In the genomic region with DNA sequence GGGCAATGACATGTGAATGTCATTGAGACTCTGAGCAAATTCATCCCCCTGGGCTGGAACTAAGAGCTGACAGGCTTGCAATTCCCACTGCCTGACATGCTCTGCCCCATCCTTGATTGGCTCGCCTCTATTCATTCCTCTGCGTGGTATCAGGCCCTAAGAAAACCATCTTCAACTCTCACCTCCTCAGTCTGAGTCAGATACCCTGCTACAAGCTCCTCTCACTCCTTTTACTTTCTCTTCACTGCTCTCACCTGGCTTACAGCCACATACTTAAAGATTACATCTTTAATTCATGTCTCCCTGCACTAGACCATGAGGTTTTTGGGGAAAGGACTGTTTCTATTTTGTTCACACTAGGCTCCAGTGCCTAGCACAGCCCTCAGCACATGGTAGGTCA, we compare ENCODE assay signal across 22 cellular contexts.
"Had no signal": no experiment of that assay in that cellular context is flagged by ENCODE, and none has a peak within 500 bp of the region (broad histone marks: within the 10 kb centered on the region; RNA-seq: fewer than 3 reads in every experiment).

No MANE protein-coding gene starts in this region.

- ATAC-seq: activated CD4-positive, CD25-positive, alpha-beta regulatory T cell treated with anti-CD3 and anti-CD28 coated beads, Interleukin-2, amount 50 U/mL, for 24 hours; heart right ventricle; left lobe of liver; naive thymus-derived CD4-positive, alpha-beta T cell had no signal

- H3K27me3 ChIP-seq: heart right ventricle, neural progenitor cell, right atrium auricular region, testis, upper lobe of left lung had no signal

- H3K27ac Mint-ChIP-seq: activated CD4-positive, alpha-beta memory T cell treated with anti-CD3 and anti-CD28 coated beads, Interleukin-2, amount 10 ng/mL, durations not matched to agents 7 days and 5 days; activated CD4-positive, alpha-beta T cell treated with anti-CD3 and anti-CD28 coated beads, Interleukin-2, amount 10 ng/mL, durations not matched to agents 24 days and 14 days; dendritic cell treated with granulocyte-macrophage colony-stimulating factor and Interleukin-4, amounts not matched to agents 40 ng/mL and 50 ng/mL, for 4 days; naive thymus-derived CD4-positive, alpha-beta T cell; neural progenitor cell had no signal

- H2AFZ ChIP-seq: neural progenitor cell had no signal

- H3K27me3 Mint-ChIP-seq: brain; dendritic cell treated with granulocyte-macrophage colony-stimulating factor and Interleukin-4, amounts not matched to agents 40 ng/mL and 50 ng/mL, for 4 days had no signal

- H3K9ac ChIP-seq: neural progenitor cell had no signal

- H3K4me1 Mint-ChIP-seq: activated CD4-positive, alpha-beta memory T cell treated with anti-CD3 and anti-CD28 coated beads, Interleukin-2, amount 10 ng/mL, durations not matched to agents 7 days and 5 days; activated CD4-positive, alpha-beta T cell treated with anti-CD3 and anti-CD28 coated beads, Interleukin-2, amount 10 ng/mL, durations not matched to agents 24 days and 14 days; naive thymus-derived CD4-positive, alpha-beta T cell; neural progenitor cell had no signal

- H3K4me3 Mint-ChIP-seq: activated CD4-positive, alpha-beta memory T cell treated with anti-CD3 and anti-CD28 coated beads, Interleukin-2, amount 10 ng/mL, durations not matched to agents 7 days and 5 days; activated CD4-positive, alpha-beta T cell treated with anti-CD3 and anti-CD28 coated beads, Interleukin-2, amount 10 ng/mL, durations not matched to agents 24 days and 14 days; dendritic cell treated with granulocyte-macrophage colony-stimulating factor and Interleukin-4, amounts not matched to agents 40 ng/mL and 50 ng/mL, for 4 days; naive thymus-derived CD4-positive, alpha-beta T cell; neural progenitor cell had no signal

- DNase-seq: activated CD4-positive, alpha-beta memory T cell treated with anti-CD3 and anti-CD28 coated beads, Interleukin-2, amount 10 ng/mL, durations not matched to agents 7 days and 5 days; activated CD4-positive, alpha-beta T cell treated with anti-CD3 and anti-CD28 coated beads, Interleukin-2, amount 10 ng/mL, durations not matched to agents 24 days and 14 days; activated effector memory CD4-positive, alpha-beta T cell treated with anti-CD3 and anti-CD28 coated beads, Interleukin-2, amount 50 U/mL, for 16 hours; activated naive CD4-positive, alpha-beta T cell treated with anti-CD3 and anti-CD28 coated beads, Interleukin-2, amount 50 U/mL, for 16 hours; anterior cingulate cortex; effector CD4-positive, alpha-beta T cell; erythroblast; heart right ventricle; kidney; naive thymus-derived CD4-positive, alpha-beta T cell; spleen; stimulated activated CD4-positive, alpha-beta T cell treated with anti-CD3 and anti-CD28 coated beads, Interleukin-4, amount 100 ng/mL, for 1 hour; stimulated activated naive CD4-positive, alpha-beta T cell; testis; upper lobe of left lung had no signal

- H3K4me2 ChIP-seq: neural progenitor cell had no signal

- H3K9me3 Mint-ChIP-seq: activated CD4-positive, alpha-beta memory T cell treated with anti-CD3 and anti-CD28 coated beads, Interleukin-2, amount 10 ng/mL, durations not matched to agents 7 days and 5 days; activated CD4-positive, alpha-beta T cell treated with anti-CD3 and anti-CD28 coated beads, Interleukin-2, amount 10 ng/mL, durations not matched to agents 24 days and 14 days; dendritic cell treated with granulocyte-macrophage colony-stimulating factor and Interleukin-4, amounts not matched to agents 40 ng/mL and 50 ng/mL, for 4 days; neural progenitor cell had no signal

- H3K27ac ChIP-seq: heart right ventricle, neural progenitor cell, right atrium auricular region, spleen, testis, upper lobe of left lung, VCaP had no signal

- H3K36me3 ChIP-seq: heart right ventricle, neural progenitor cell, right atrium auricular region, spleen, upper lobe of left lung had no signal

- H3K4me3 ChIP-seq: heart right ventricle, neural progenitor cell, right atrium auricular region, spleen, testis, upper lobe of left lung had no signal

- H3K9me3 ChIP-seq: heart right ventricle, right atrium auricular region, spleen, testis, upper lobe of left lung had no signal

- H3K36me3 Mint-ChIP-seq: brain; naive thymus-derived CD4-positive, alpha-beta T cell; neural progenitor cell had no signal
